ENCODE assay signal across 38 cellular contexts in genomic region chr20:23024701-23025100, GRCh38. TPM values are rescaled to one million over a fixed set of nuclear protein-coding genes. Genes with fewer than 3 reads are reported as not detected.
"Had no signal": no experiment of that assay in that cellular context is flagged by ENCODE, and none has a peak within 500 bp of the region (broad histone marks: within the 10 kb centered on the region; RNA-seq: fewer than 3 reads in every experiment).

No MANE protein-coding gene starts in this region.

- H3K27me3 ChIP-seq: colonic mucosa, ovary, upper lobe of left lung, vagina had no signal

- H3K9me3 ChIP-seq: colonic mucosa, lower lobe of right lung, ovary, psoas muscle, sigmoid colon, upper lobe of left lung, vagina had no signal

- ATAC-seq: activated CD4-positive, CD25-positive, alpha-beta regulatory T cell treated with anti-CD3 and anti-CD28 coated beads, Interleukin-2, amount 50 U/mL, for 24 hours; left lobe of liver; lower lobe of right lung; psoas muscle; stimulated activated memory B cell treated with anti-CD40 and anti-IgM and Interleukin-4, amounts not matched to agents 10 μg/mL and 1 μg/mL and 100 μg/mL, for 72 hours; stimulated activated naive CD8-positive, alpha-beta T cell treated with anti-CD3 and anti-CD28 coated beads, Interleukin-15, amount 100 ng/mL, for 72 hours; T-helper 17 cell had no signal

- H3K27ac ChIP-seq: colonic mucosa, lower lobe of right lung, ovary, psoas muscle, sigmoid colon, vagina, WERI-Rb-1 had no signal

- H3K4me3 ChIP-seq: colonic mucosa, lower lobe of right lung, ovary, psoas muscle, sigmoid colon, smooth muscle cell, upper lobe of left lung, vagina had no signal

- DNase-seq: activated CD4-positive, alpha-beta memory T cell treated with anti-CD3 and anti-CD28 coated beads for 36 hours; activated CD4-positive, alpha-beta T cell treated with anti-CD3 and anti-CD28 coated beads, Interleukin-2, amount 10 ng/mL, durations not matched to agents 24 days and 14 days; activated CD8-positive, alpha-beta memory T cell treated with anti-CD3 and anti-CD28 coated beads, Interleukin-2, amount 50 U/mL, for 4 hours; activated gamma-delta T cell; activated naive CD4-positive, alpha-beta T cell treated with anti-CD3 and anti-CD28 coated beads, Interleukin-2, amount 50 U/mL, for 16 hours; activated T-cell treated with anti-CD3 and anti-CD28 coated beads, Interleukin-2, amount 50 U/mL, for 1 hour; amygdala; colonic mucosa; effector CD8-positive, alpha-beta T cell; foreskin fibroblast; head of caudate nucleus; immature natural killer cell; kidney; lower lobe of right lung; mesenchymal stem cell; nephron progenitor cell; ovary; psoas muscle; sigmoid colon; stimulated activated CD4-positive, alpha-beta T cell treated with anti-CD3 and anti-CD28 coated beads, Interleukin-1b, Interleukin-23, amount 100 ng/mL, for 48 hours; stimulated activated CD4-positive, alpha-beta T cell treated with anti-CD3 and anti-CD28 coated beads, Interleukin-4, amount 100 ng/mL, for 4 hours; stimulated activated CD8-positive, alpha-beta memory T cell treated with anti-CD3 and anti-CD28 coated beads, Interleukin-4, amount 100 ng/mL, for 48 hours; stimulated activated naive CD8-positive, alpha-beta T cell treated with anti-CD3 and anti-CD28 coated beads, Interleukin-15, amount 100 ng/mL, for 72 hours; T-helper 17 cell; T1000; upper lobe of left lung; WERI-Rb-1 had no signal

- H3K36me3 ChIP-seq: colonic mucosa, lower lobe of right lung, ovary, sigmoid colon, upper lobe of left lung, vagina, WERI-Rb-1 had no signal

- H3K4me1 ChIP-seq: colonic mucosa, psoas muscle, sigmoid colon, vagina had no signal

- H3K4me2 ChIP-seq: smooth muscle cell had no signal

- FAIRE-seq: kidney had no signal

RNA-seq across cellular contexts. Expression of gene SSTR4, which starts 10.4 kb away (rescaled TPM):
- total RNA-seq: activated CD4-positive, alpha-beta memory T cell treated with anti-CD3 and anti-CD28 coated beads for 36 hours; activated CD4-positive, alpha-beta T cell treated with anti-CD3 and anti-CD28 coated beads, Interleukin-2, amount 10 ng/mL, durations not matched to agents 24 days and 14 days; activated CD8-positive, alpha-beta memory T cell treated with anti-CD3 and anti-CD28 coated beads for 36 hours; activated T-helper 1 cell treated with anti-CD3 and anti-CD28 coated beads, Interleukin-12 subunit alpha, Interleukin-12 subunit beta, Interleukin-2, Interleukin-4 antibody, amounts not matched to agents 30 ng/mL and 10 ng/mL and 1 ng/mL, durations not matched to agents 14 hours and 24 hours and 36 hours; colonic mucosa; dermis microvascular lymphatic vessel endothelial cell; epithelial cell of proximal tubule; kidney; left lobe of liver; mucosa of gallbladder; psoas muscle; sigmoid colon; smooth muscle cell; T-helper 17 cell; vagina had no signal
- polyA plus RNA-seq: immature natural killer cell, ovary, psoas muscle, smooth muscle cell, thymus had no signal

RNA-seq across cellular contexts. Expression of gene THBD, which starts 24.8 kb away (rescaled TPM):
- total RNA-seq: activated CD4-positive, alpha-beta memory T cell treated with anti-CD3 and anti-CD28 coated beads for 36 hours; activated CD4-positive, alpha-beta T cell treated with anti-CD3 and anti-CD28 coated beads, Interleukin-2, amount 10 ng/mL, durations not matched to agents 24 days and 14 days; activated CD8-positive, alpha-beta memory T cell treated with anti-CD3 and anti-CD28 coated beads for 36 hours; activated T-helper 1 cell treated with anti-CD3 and anti-CD28 coated beads, Interleukin-12 subunit alpha, Interleukin-12 subunit beta, Interleukin-2, Interleukin-4 antibody, amounts not matched to agents 30 ng/mL and 10 ng/mL and 1 ng/mL, durations not matched to agents 14 hours and 24 hours and 36 hours had no signal
